ENCODE assay signal across 28 cellular contexts in genomic region chr11:126537492-126537891, GRCh38.
"Had no signal": no experiment of that assay in that cellular context is flagged by ENCODE, and none has a peak within 500 bp of the region (broad histone marks: within the 10 kb centered on the region; RNA-seq: fewer than 3 reads in every experiment).

No MANE protein-coding gene starts in this region.

- H3K36me3 Mint-ChIP-seq: naive thymus-derived CD8-positive, alpha-beta T cell; stimulated activated naive B cell treated with anti-CD40 and anti-IgM and Interleukin-4, amounts not matched to agents 10 μg/mL and 1 μg/mL and 100 μg/mL, for 72 hours had no signal

- H3K27ac Mint-ChIP-seq: nephron; stimulated activated naive B cell treated with anti-CD40 and anti-IgM and Interleukin-4, amounts not matched to agents 10 μg/mL and 1 μg/mL and 100 μg/mL, for 72 hours had no signal

- DNase-seq: kidney glomerular epithelial cell; left colon; lower lobe of right lung; mammary epithelial cell; mesenchymal stem cell; naive thymus-derived CD8-positive, alpha-beta T cell; nucleus accumbens; pancreas; retina; right cardiac atrium; stimulated activated CD4-positive, alpha-beta T cell treated with anti-CD3 and anti-CD28 coated beads, Interleukin-12 subunit alpha, Interleukin-12 subunit beta, amount 100 ng/mL, for 4 hours; stimulated activated CD4-positive, alpha-beta T cell treated with anti-CD3 and anti-CD28 coated beads, Interleukin-15, amount 100 ng/mL, for 24 hours; stimulated activated CD4-positive, alpha-beta T cell treated with anti-CD3 and anti-CD28 coated beads, Interleukin-2, amount 100 ng/mL, for 24 hours; stimulated activated CD4-positive, alpha-beta T cell treated with anti-CD3 and anti-CD28 coated beads, Interleukin-4, amount 100 ng/mL, for 1 hour; stimulated activated naive B cell treated with anti-CD40 and anti-IgM and Interleukin-4, amounts not matched to agents 10 μg/mL and 1 μg/mL and 100 μg/mL, for 72 hours; stimulated activated naive CD8-positive, alpha-beta T cell treated with anti-CD3 and anti-CD28 coated beads, Interleukin-15, Interleukin-2, amounts not matched to agents 100 U/mL and 50 U/mL, for 24 hours; stomach; testis; thyroid gland; transverse colon; upper lobe of left lung had no signal

- H3K27ac ChIP-seq: left lung, lower lobe of right lung, pancreas, prostate gland, skin epidermis, stomach, testis, thyroid gland, transverse colon, upper lobe of left lung, vagina had no signal

- H3K4me1 ChIP-seq: left lung, lower lobe of right lung, pancreas, prostate gland, stomach, testis, thyroid gland, transverse colon, upper lobe of left lung, vagina had no signal

- H3K4me3 ChIP-seq: left lung, lower lobe of right lung, pancreas, prostate gland, skin epidermis, stomach, testis, thyroid gland, transverse colon, upper lobe of left lung, vagina had no signal

- H3K27me3 ChIP-seq: pancreas, testis, thyroid gland, transverse colon, upper lobe of left lung, vagina had no signal

- H3K9me3 Mint-ChIP-seq: naive thymus-derived CD8-positive, alpha-beta T cell; nephron; neural crest cell; stimulated activated naive B cell treated with anti-CD40 and anti-IgM and Interleukin-4, amounts not matched to agents 10 μg/mL and 1 μg/mL and 100 μg/mL, for 72 hours had no signal

- H3K9me3 ChIP-seq: left lung, lower lobe of right lung, pancreas, prostate gland, stomach, testis, thyroid gland, transverse colon, upper lobe of left lung, vagina had no signal

- H3K4me1 Mint-ChIP-seq: neural crest cell; stimulated activated naive B cell treated with anti-CD40 and anti-IgM and Interleukin-4, amounts not matched to agents 10 μg/mL and 1 μg/mL and 100 μg/mL, for 72 hours had no signal

- H3K4me3 Mint-ChIP-seq: naive thymus-derived CD8-positive, alpha-beta T cell; nephron; neural crest cell; stimulated activated naive B cell treated with anti-CD40 and anti-IgM and Interleukin-4, amounts not matched to agents 10 μg/mL and 1 μg/mL and 100 μg/mL, for 72 hours had no signal

- H3K36me3 ChIP-seq: left lung, lower lobe of right lung, pancreas, prostate gland, stomach, thyroid gland, transverse colon, upper lobe of left lung, vagina had no signal

- ATAC-seq: left colon; left lung; lower lobe of right lung; naive thymus-derived CD8-positive, alpha-beta T cell; pancreas; right cardiac atrium; sciatic nerve; stimulated activated naive B cell treated with anti-CD40 and anti-IgM and Interleukin-4, amounts not matched to agents 10 μg/mL and 1 μg/mL and 100 μg/mL, for 72 hours; stimulated activated naive CD8-positive, alpha-beta T cell treated with anti-CD3 and anti-CD28 coated beads, Interleukin-15, Interleukin-2, amounts not matched to agents 100 U/mL and 50 U/mL, for 24 hours had no signal
